Comparison of ENCODE assay signal across 23 cellular contexts in the genomic region with DNA sequence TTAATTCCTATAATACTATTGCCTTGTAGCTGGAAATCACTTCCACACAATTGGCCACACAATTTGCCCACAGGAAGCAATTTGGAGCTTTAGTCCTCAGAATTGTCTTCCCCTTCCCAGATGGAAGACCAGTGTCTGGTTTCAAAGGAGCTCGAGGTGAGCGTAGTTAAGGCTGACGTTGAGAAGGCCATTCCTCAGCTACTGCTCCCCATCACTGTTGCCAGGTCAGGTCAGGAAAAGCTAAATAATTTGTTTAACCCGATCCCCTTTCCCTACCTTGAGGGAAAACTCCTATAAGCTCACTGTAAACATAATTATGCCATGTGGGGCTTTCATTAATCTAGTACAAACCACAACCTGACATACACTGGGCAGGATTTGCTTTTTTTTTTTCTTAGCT.
"Had no signal": no experiment of that assay in that cellular context is flagged by ENCODE, and none has a peak within 500 bp of the region (broad histone marks: within the 10 kb centered on the region; RNA-seq: fewer than 3 reads in every experiment).

No MANE protein-coding gene starts in this region.

- H3K36me3 Mint-ChIP-seq: naive B cell; stimulated activated naive B cell treated with anti-CD40 and anti-IgM and Interleukin-4, amounts not matched to agents 10 μg/mL and 1 μg/mL and 100 μg/mL, for 72 hours had no signal

- H3K4me1 Mint-ChIP-seq: endodermal cell; naive B cell; nephron; stimulated activated naive B cell treated with anti-CD40 and anti-IgM and Interleukin-4, amounts not matched to agents 10 μg/mL and 1 μg/mL and 100 μg/mL, for 72 hours; stimulated activated naive CD8-positive, alpha-beta T cell treated with anti-CD3 and anti-CD28 coated beads, Interleukin-15, amount 100 ng/mL, for 72 hours had no signal

- ATAC-seq: heart left ventricle; stimulated activated naive B cell treated with anti-CD40 and anti-IgM and Interleukin-4, amounts not matched to agents 10 μg/mL and 1 μg/mL and 100 μg/mL, for 72 hours; stimulated activated naive CD8-positive, alpha-beta T cell treated with anti-CD3 and anti-CD28 coated beads, Interleukin-15, amount 100 ng/mL, for 72 hours; upper lobe of right lung had no signal

- H3K9me3 Mint-ChIP-seq: endodermal cell had no signal

- H3K4me3 ChIP-seq: heart left ventricle, sigmoid colon, skin epidermis, testis, tibial nerve, upper lobe of right lung, vagina had no signal

- H3K27ac Mint-ChIP-seq: endodermal cell; naive B cell; nephron; stimulated activated naive B cell treated with anti-CD40 and anti-IgM and Interleukin-4, amounts not matched to agents 10 μg/mL and 1 μg/mL and 100 μg/mL, for 72 hours; stimulated activated naive CD8-positive, alpha-beta T cell treated with anti-CD3 and anti-CD28 coated beads, Interleukin-15, amount 100 ng/mL, for 72 hours had no signal

- H3K36me3 ChIP-seq: heart left ventricle, neutrophil, sigmoid colon, tibial nerve, upper lobe of right lung, vagina had no signal

- H3K4me3 Mint-ChIP-seq: endodermal cell; naive B cell; nephron; stimulated activated naive B cell treated with anti-CD40 and anti-IgM and Interleukin-4, amounts not matched to agents 10 μg/mL and 1 μg/mL and 100 μg/mL, for 72 hours; stimulated activated naive CD8-positive, alpha-beta T cell treated with anti-CD3 and anti-CD28 coated beads, Interleukin-15, amount 100 ng/mL, for 72 hours had no signal

- DNase-seq: effector CD4-positive, alpha-beta T cell; endodermal cell; erythroblast; foreskin melanocyte; heart left ventricle; hippocampal formation; kidney glomerular epithelial cell; mesendoderm; naive B cell; sigmoid colon; stimulated activated CD4-positive, alpha-beta T cell treated with anti-CD3 and anti-CD28 coated beads, Interleukin-2, amount 100 ng/mL, for 24 hours; stimulated activated CD4-positive, alpha-beta T cell treated with anti-CD3 and anti-CD28 coated beads, Interleukin-4, amount 100 ng/mL, for 4 hours; stimulated activated naive B cell treated with anti-CD40 and anti-IgM and Interleukin-4, amounts not matched to agents 10 μg/mL and 1 μg/mL and 100 μg/mL, for 72 hours; stimulated activated naive CD8-positive, alpha-beta T cell treated with anti-CD3 and anti-CD28 coated beads, Interleukin-15, amount 100 ng/mL, for 72 hours; testis; upper lobe of right lung had no signal

- FAIRE-seq: endothelial cell of umbilical vein, islet of Langerhans had no signal

- H3K4me1 ChIP-seq: heart left ventricle, sigmoid colon, testis, tibial nerve, upper lobe of right lung, vagina had no signal

- H3K27me3 ChIP-seq: sigmoid colon, testis, tibial nerve, upper lobe of right lung, vagina had no signal

- H3K27ac ChIP-seq: heart left ventricle, neutrophil, sigmoid colon, skin epidermis, testis, tibial nerve, upper lobe of right lung, vagina had no signal

- H3K9me3 ChIP-seq: neutrophil, sigmoid colon, testis, upper lobe of right lung, vagina had no signal
